1 cellular context compared by ENCODE assay signal in the genomic region with DNA sequence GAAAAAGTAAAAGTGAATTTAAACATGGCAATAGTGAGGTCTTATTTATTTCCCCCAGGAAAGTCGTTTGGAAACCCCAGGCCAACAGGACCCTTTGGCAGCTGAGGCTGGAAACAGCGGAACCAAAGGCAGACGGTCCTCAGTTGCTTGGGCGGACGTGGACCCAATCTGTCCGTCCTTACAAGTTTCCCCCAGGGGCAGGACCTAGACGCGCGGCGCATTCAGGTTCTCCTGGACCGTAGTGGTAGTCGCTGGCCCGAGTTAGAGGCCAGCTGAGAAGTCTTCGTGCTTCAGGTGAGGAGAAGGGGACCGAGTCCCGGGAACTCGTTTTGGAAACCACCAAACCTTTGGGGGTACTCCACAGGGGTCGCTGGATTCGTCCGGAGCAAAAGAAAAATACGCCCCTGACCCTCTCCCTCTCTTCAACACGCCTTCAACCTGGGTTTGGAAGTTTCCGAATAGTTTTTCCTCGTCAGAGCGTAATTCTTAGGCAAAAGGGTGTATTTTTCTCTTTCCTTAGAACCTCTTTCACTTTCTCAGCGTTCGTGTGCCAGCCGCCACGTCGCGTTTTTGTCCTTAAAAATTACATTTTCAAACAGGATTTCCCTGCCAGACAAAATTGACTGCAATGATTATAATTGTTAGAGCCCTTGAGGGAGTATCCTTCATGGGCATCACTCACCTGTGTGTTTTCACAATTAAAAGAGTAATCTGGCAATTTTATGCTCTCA.
A peak's percentile ranks its signal among the peaks of the same experiment; 100 is the strongest.
TF ChIP-seq lines count a peak whose summit lies in the region.

No MANE protein-coding gene starts in this region.

TF ChIP-seq in K562, 482 proteins besides CTCF, POLR2A, EP300 and RAD21 (continued from another document and continues in another):
- TF ChIP-seq, protein P1, sequence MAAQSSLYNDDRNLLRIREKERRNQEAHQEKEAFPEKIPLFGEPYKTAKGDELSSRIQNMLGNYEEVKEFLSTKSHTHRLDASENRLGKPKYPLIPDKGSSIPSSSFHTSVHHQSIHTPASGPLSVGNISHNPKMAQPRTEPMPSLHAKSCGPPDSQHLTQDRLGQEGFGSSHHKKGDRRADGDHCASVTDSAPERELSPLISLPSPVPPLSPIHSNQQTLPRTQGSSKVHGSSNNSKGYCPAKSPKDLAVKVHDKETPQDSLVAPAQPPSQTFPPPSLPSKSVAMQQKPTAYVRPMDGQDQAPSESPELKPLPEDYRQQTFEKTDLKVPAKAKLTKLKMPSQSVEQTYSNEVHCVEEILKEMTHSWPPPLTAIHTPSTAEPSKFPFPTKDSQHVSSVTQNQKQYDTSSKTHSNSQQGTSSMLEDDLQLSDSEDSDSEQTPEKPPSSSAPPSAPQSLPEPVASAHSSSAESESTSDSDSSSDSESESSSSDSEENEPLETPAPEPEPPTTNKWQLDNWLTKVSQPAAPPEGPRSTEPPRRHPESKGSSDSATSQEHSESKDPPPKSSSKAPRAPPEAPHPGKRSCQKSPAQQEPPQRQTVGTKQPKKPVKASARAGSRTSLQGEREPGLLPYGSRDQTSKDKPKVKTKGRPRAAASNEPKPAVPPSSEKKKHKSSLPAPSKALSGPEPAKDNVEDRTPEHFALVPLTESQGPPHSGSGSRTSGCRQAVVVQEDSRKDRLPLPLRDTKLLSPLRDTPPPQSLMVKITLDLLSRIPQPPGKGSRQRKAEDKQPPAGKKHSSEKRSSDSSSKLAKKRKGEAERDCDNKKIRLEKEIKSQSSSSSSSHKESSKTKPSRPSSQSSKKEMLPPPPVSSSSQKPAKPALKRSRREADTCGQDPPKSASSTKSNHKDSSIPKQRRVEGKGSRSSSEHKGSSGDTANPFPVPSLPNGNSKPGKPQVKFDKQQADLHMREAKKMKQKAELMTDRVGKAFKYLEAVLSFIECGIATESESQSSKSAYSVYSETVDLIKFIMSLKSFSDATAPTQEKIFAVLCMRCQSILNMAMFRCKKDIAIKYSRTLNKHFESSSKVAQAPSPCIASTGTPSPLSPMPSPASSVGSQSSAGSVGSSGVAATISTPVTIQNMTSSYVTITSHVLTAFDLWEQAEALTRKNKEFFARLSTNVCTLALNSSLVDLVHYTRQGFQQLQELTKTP (IDR thresholded peaks at IDR 0.05; ENCODE audit: low read depth in 1 of 2, partially characterized antibody in 2 of 2), result peak; percentile 62 to 72
- TF ChIP-seq NFATC3 (IDR thresholded peaks at IDR 0.05) (peak; percentile 76; the same call in 1 of the 2 replicates), KLF16 (IDR thresholded peaks at IDR 0.05) (no peak), ATF1 (CRISPR knock-in tag; IDR thresholded peaks at IDR 0.05) (no peak), ATF1 (tag; IDR thresholded peaks at IDR 0.05) (peak; percentile 62), SIN3B (IDR thresholded peaks at IDR 0.05; ENCODE audit: low read depth) (peak; percentile 98), CSDE1 (IDR thresholded peaks at IDR 0.05) (no peak), PTBP1 (IDR thresholded peaks at IDR 0.05; ENCODE audit: low read depth, low read length) (no peak), SMAD3 (CRISPR knock-in tag; conservative IDR thresholded peaks at IDR 0.05) (0 out of 2 replicates have a peak, but pooled peaks have one; percentile 58), ZC3H11A (IDR thresholded peaks at IDR 0.05; ENCODE audit: low read depth, low read length) (peak; percentile 73; the same call in 1 of the 2 replicates), ZNF57 (CRISPR knock-in tag; IDR thresholded peaks at IDR 0.05) (no peak), HMGN3 (IDR thresholded peaks at IDR 0.05; ENCODE audit: borderline replicate concordance, extremely low read depth, insufficient read length, low read depth, low read length) (no peak), DPF2 (IDR thresholded peaks at IDR 0.05) (0 out of 2 replicates have a peak, but pooled peaks have one; percentile 22), BHLHE40 (IDR thresholded peaks at IDR 0.05; ENCODE audit: low read length) (0 out of 2 replicates have a peak, but pooled peaks have one; percentile 18)
- TF ChIP-seq, protein P2, sequence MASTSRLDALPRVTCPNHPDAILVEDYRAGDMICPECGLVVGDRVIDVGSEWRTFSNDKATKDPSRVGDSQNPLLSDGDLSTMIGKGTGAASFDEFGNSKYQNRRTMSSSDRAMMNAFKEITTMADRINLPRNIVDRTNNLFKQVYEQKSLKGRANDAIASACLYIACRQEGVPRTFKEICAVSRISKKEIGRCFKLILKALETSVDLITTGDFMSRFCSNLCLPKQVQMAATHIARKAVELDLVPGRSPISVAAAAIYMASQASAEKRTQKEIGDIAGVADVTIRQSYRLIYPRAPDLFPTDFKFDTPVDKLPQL (IDR thresholded peaks at IDR 0.05; ENCODE audit: extremely low read depth, insufficient read length), result no peak
- TF ChIP-seq, protein P3, sequence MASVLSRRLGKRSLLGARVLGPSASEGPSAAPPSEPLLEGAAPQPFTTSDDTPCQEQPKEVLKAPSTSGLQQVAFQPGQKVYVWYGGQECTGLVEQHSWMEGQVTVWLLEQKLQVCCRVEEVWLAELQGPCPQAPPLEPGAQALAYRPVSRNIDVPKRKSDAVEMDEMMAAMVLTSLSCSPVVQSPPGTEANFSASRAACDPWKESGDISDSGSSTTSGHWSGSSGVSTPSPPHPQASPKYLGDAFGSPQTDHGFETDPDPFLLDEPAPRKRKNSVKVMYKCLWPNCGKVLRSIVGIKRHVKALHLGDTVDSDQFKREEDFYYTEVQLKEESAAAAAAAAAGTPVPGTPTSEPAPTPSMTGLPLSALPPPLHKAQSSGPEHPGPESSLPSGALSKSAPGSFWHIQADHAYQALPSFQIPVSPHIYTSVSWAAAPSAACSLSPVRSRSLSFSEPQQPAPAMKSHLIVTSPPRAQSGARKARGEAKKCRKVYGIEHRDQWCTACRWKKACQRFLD (CRISPR knock-in tag; IDR thresholded peaks at IDR 0.05), result peak; percentile 50; the same call in 1 of the 2 replicates
- TF ChIP-seq, protein P4, sequence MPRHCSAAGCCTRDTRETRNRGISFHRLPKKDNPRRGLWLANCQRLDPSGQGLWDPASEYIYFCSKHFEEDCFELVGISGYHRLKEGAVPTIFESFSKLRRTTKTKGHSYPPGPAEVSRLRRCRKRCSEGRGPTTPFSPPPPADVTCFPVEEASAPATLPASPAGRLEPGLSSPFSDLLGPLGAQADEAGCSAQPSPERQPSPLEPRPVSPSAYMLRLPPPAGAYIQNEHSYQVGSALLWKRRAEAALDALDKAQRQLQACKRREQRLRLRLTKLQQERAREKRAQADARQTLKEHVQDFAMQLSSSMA (CRISPR knock-in tag; IDR thresholded peaks at IDR 0.05), result no peak
- TF ChIP-seq, protein P5, sequence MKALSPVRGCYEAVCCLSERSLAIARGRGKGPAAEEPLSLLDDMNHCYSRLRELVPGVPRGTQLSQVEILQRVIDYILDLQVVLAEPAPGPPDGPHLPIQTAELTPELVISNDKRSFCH (CRISPR knock-in tag; IDR thresholded peaks at IDR 0.05), result no peak
- TF ChIP-seq, protein P5 (tag; IDR thresholded peaks at IDR 0.05), result peak; percentile 51; the same call in 1 of the 2 replicates
- TF ChIP-seq, protein P6, sequence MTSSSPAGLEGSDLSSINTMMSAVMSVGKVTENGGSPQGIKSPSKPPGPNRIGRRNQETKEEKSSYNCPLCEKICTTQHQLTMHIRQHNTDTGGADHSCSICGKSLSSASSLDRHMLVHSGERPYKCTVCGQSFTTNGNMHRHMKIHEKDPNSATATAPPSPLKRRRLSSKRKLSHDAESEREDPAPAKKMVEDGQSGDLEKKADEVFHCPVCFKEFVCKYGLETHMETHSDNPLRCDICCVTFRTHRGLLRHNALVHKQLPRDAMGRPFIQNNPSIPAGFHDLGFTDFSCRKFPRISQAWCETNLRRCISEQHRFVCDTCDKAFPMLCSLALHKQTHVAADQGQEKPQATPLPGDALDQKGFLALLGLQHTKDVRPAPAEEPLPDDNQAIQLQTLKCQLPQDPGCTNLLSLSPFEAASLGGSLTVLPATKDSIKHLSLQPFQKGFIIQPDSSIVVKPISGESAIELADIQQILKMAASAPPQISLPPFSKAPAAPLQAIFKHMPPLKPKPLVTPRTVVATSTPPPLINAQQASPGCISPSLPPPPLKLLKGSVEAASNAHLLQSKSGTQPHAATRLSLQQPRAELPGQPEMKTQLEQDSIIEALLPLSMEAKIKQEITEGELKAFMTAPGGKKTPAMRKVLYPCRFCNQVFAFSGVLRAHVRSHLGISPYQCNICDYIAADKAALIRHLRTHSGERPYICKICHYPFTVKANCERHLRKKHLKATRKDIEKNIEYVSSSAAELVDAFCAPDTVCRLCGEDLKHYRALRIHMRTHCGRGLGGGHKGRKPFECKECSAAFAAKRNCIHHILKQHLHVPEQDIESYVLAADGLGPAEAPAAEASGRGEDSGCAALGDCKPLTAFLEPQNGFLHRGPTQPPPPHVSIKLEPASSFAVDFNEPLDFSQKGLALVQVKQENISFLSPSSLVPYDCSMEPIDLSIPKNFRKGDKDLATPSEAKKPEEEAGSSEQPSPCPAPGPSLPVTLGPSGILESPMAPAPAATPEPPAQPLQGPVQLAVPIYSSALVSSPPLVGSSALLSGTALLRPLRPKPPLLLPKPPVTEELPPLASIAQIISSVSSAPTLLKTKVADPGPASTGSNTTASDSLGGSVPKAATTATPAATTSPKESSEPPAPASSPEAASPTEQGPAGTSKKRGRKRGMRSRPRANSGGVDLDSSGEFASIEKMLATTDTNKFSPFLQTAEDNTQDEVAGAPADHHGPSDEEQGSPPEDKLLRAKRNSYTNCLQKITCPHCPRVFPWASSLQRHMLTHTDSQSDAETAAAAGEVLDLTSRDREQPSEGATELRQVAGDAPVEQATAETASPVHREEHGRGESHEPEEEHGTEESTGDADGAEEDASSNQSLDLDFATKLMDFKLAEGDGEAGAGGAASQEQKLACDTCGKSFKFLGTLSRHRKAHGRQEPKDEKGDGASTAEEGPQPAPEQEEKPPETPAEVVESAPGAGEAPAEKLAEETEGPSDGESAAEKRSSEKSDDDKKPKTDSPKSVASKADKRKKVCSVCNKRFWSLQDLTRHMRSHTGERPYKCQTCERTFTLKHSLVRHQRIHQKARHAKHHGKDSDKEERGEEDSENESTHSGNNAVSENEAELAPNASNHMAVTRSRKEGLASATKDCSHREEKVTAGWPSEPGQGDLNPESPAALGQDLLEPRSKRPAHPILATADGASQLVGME (CRISPR knock-in tag; IDR thresholded peaks at IDR 0.05), result 0 out of 2 replicates have a peak, but pooled peaks have one; percentile 48
- TF ChIP-seq, protein P7, sequence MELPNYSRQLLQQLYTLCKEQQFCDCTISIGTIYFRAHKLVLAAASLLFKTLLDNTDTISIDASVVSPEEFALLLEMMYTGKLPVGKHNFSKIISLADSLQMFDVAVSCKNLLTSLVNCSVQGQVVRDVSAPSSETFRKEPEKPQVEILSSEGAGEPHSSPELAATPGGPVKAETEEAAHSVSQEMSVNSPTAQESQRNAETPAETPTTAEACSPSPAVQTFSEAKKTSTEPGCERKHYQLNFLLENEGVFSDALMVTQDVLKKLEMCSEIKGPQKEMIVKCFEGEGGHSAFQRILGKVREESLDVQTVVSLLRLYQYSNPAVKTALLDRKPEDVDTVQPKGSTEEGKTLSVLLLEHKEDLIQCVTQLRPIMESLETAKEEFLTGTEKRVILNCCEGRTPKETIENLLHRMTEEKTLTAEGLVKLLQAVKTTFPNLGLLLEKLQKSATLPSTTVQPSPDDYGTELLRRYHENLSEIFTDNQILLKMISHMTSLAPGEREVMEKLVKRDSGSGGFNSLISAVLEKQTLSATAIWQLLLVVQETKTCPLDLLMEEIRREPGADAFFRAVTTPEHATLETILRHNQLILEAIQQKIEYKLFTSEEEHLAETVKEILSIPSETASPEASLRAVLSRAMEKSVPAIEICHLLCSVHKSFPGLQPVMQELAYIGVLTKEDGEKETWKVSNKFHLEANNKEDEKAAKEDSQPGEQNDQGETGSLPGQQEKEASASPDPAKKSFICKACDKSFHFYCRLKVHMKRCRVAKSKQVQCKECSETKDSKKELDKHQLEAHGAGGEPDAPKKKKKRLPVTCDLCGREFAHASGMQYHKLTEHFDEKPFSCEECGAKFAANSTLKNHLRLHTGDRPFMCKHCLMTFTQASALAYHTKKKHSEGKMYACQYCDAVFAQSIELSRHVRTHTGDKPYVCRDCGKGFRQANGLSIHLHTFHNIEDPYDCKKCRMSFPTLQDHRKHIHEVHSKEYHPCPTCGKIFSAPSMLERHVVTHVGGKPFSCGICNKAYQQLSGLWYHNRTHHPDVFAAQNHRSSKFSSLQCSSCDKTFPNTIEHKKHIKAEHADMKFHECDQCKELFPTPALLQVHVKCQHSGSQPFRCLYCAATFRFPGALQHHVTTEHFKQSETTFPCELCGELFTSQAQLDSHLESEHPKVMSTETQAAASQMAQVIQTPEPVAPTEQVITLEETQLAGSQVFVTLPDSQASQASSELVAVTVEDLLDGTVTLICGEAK (IDR thresholded peaks at IDR 0.05), result peak; percentile 92
- TF ChIP-seq, protein P7 (CRISPR knock-in tag; IDR thresholded peaks at IDR 0.05), result no peak
